ENCODE assay signal across 8 cellular contexts in the genomic region with DNA sequence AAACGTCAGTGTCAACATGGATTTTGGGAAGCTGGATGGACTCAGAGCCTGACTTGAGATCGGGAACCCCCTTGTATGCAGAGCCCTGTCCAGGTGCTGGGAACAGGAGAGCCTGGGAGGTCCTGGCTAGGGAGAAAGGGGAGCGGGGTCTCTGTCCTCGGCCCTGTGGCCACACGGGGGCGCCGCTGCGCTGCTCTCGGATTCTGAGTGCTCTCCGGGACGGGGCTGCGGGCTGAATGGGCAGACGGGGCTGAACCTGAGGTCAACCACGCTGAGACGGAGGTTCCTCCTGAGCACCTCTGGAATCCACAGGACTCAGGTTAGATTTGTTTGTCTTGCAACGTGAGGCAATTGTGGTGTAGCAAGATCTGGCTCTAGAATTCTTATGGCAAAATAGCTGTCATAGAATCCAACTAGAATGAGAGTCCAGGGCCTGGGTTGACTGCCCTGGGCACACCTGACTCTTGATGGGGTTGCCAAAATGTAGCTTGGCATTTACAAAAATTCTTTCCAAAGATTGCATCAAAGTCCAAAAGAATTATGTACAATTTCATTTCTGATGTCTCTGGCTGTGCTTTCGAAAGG. TPM values are rescaled to one million over a fixed set of nuclear protein-coding genes. Genes with fewer than 3 reads are reported as not detected.
DNase-seq lines count a peak whose midpoint lies in the region; ATAC-seq and TF ChIP-seq lines count a peak whose summit lies in the region.

No MANE protein-coding gene starts in this region.

- H3K27me3 ChIP-seq in Peyer's patch (no peaks in the 10 kb centered on the region), vagina (no peaks in the 10 kb centered on the region)

- no peaks in the 10 kb centered on the region for H3K36me3 ChIP-seq in Peyer's patch
- H3K36me3 ChIP-seq in vagina: no peaks in the 10 kb centered on the region

- no peak overlapping the region for H3K4me3 Mint-ChIP-seq in activated T-helper 2 cell treated with anti-CD3 and anti-CD28 coated beads, Interferon-gamma antibody, Interleukin-2, Interleukin-4, amounts not matched to agents 10 μg/mL and 5 μg/mL and 100 μg/mL, durations not matched to agents 14 hours and 24 hours and 36 hours (ENCODE audit: low read depth)

- ATAC-seq in left ventricle myocardium superior (peak; percentile 74), HG02571 (IDR thresholded peaks at IDR 0.05; ENCODE audit: unreplicated experiment) (no peak)

- H3K27me3 Mint-ChIP-seq in activated T-helper 2 cell treated with anti-CD3 and anti-CD28 coated beads, Interferon-gamma antibody, Interleukin-2, Interleukin-4, amounts not matched to agents 10 μg/mL and 5 μg/mL and 100 μg/mL, durations not matched to agents 14 hours and 24 hours and 36 hours (ENCODE audit: low read depth): peaks cover 22% of the 10 kb centered on the region

- H3K4me3 ChIP-seq in Peyer's patch (no peak overlapping the region), vagina (no peak overlapping the region)

- H3K4me1 ChIP-seq in Peyer's patch (no peaks in the 10 kb centered on the region), vagina (no peaks in the 10 kb centered on the region)

- no peaks in the 10 kb centered on the region for H3K9me3 Mint-ChIP-seq in activated T-helper 2 cell treated with anti-CD3 and anti-CD28 coated beads, Interferon-gamma antibody, Interleukin-2, Interleukin-4, amounts not matched to agents 10 μg/mL and 5 μg/mL and 100 μg/mL, durations not matched to agents 14 hours and 24 hours and 36 hours

- H3K9me3 ChIP-seq in Peyer's patch: no peaks in the 10 kb centered on the region
- no peaks in the 10 kb centered on the region for H3K9me3 ChIP-seq in vagina

- no peaks in the 10 kb centered on the region for H3K36me3 Mint-ChIP-seq in activated T-helper 2 cell treated with anti-CD3 and anti-CD28 coated beads, Interferon-gamma antibody, Interleukin-2, Interleukin-4, amounts not matched to agents 10 μg/mL and 5 μg/mL and 100 μg/mL, durations not matched to agents 14 hours and 24 hours and 36 hours (ENCODE audit: low read depth)

- intact Hi-C loops in activated T-helper 2 cell treated with anti-CD3 and anti-CD28 coated beads, Interferon-gamma antibody, Interleukin-2, Interleukin-4, amounts not matched to agents 10 μg/mL and 5 μg/mL and 100 μg/mL, durations not matched to agents 14 hours and 24 hours and 36 hours (cut with micrococcal nuclease): loop anchor here (1.0 kb wide), 1 partner anchor 51 kb away; no protein-coding TSS in a partner anchor
- intact Hi-C loops in left ventricle myocardium superior (cut with micrococcal nuclease): no loop called here
- intact Hi-C loops in vagina (cut with DNase I): loop anchor here (10.0 kb wide), 1 partner anchor 132 kb away; no protein-coding TSS in a partner anchor

- TF ChIP-seq CTCF in Peyer's patch (IDR thresholded peaks at IDR 0.05): peak in 4 of 6 experiments; percentile 26 to 66 (median 35)
- TF ChIP-seq CTCF in vagina (IDR thresholded peaks at IDR 0.05): no peak

- no peak overlapping the region for H3K27ac Mint-ChIP-seq in activated T-helper 2 cell treated with anti-CD3 and anti-CD28 coated beads, Interferon-gamma antibody, Interleukin-2, Interleukin-4, amounts not matched to agents 10 μg/mL and 5 μg/mL and 100 μg/mL, durations not matched to agents 14 hours and 24 hours and 36 hours

- H3K4me1 Mint-ChIP-seq in activated T-helper 2 cell treated with anti-CD3 and anti-CD28 coated beads, Interferon-gamma antibody, Interleukin-2, Interleukin-4, amounts not matched to agents 10 μg/mL and 5 μg/mL and 100 μg/mL, durations not matched to agents 14 hours and 24 hours and 36 hours (ENCODE audit: low read depth): peaks cover 14% of the 10 kb centered on the region

- DNase-seq in NCI-H82 (lab: John Stamatoyannopoulos, UW) (peak; percentile 53), NCI-H82 treated with DMSO at 0.1 percent for 48 hours (lab: John Stamatoyannopoulos, UW; ENCODE audit: unreplicated experiment) (no peak), Peyer's patch (peak; percentile 46 to 79 (median 69)), left ventricle myocardium superior (peak; percentile 74), vagina (ENCODE audit: extremely low spot score in 2 of 2) (no peak)
- peak; percentile 65 for DNase-seq in activated T-helper 2 cell treated with anti-CD3 and anti-CD28 coated beads, Interferon-gamma antibody, Interleukin-2, Interleukin-4, amounts not matched to agents 10 μg/mL and 5 μg/mL and 100 μg/mL, durations not matched to agents 14 hours and 24 hours and 36 hours (ENCODE audit: low spot score)
- DNase-seq in stimulated activated CD4-positive, alpha-beta T cell treated with anti-CD3 and anti-CD28 coated beads, Interleukin-2, amount 100 ng/mL, for 24 hours: peak; percentile 87 to 89

- no peak for TF ChIP-seq POLR2A in Peyer's patch (IDR thresholded peaks at IDR 0.05)
- TF ChIP-seq POLR2A in vagina (IDR thresholded peaks at IDR 0.05): no peak

- H3K27ac ChIP-seq in Peyer's patch (no peak overlapping the region), vagina (no peak overlapping the region)

RNA-seq across cellular contexts. Expression of gene HLA-F, which starts 20.6 kb away (rescaled TPM):
- total RNA-seq in Peyer's patch: 100 to 1,000 TPM; 213 to 359 (median 299) TPM
- total RNA-seq in activated T-helper 2 cell treated with anti-CD3 and anti-CD28 coated beads, Interferon-gamma antibody, Interleukin-2, Interleukin-4, amounts not matched to agents 10 μg/mL and 5 μg/mL and 100 μg/mL, durations not matched to agents 14 hours and 24 hours and 36 hours: 266 and 278 TPM in 2 replicates
- 32.3 TPM for total RNA-seq in left ventricle myocardium superior
- 133 TPM for total RNA-seq in vagina

RNA-seq across cellular contexts. Expression of gene ZFP57, which starts 21.7 kb away (rescaled TPM):
- total RNA-seq in Peyer's patch (1 to 10 TPM in 1 of 4 donors, not detected in 3; 1.6 TPM), left ventricle myocardium superior (not detected), vagina (3.7 TPM)
- 2.6 and 3.0 TPM in 2 replicates for total RNA-seq in activated T-helper 2 cell treated with anti-CD3 and anti-CD28 coated beads, Interferon-gamma antibody, Interleukin-2, Interleukin-4, amounts not matched to agents 10 μg/mL and 5 μg/mL and 100 μg/mL, durations not matched to agents 14 hours and 24 hours and 36 hours

RNA-seq across cellular contexts. Expression of gene MOG, which starts 45.7 kb away (rescaled TPM):
- total RNA-seq in Peyer's patch (not detected), left ventricle myocardium superior (5.4 TPM), vagina (not detected)
- not detected in 2 replicates for total RNA-seq in activated T-helper 2 cell treated with anti-CD3 and anti-CD28 coated beads, Interferon-gamma antibody, Interleukin-2, Interleukin-4, amounts not matched to agents 10 μg/mL and 5 μg/mL and 100 μg/mL, durations not matched to agents 14 hours and 24 hours and 36 hours

Comparison
In these comparisons a context has a peak if more than half of its experiments do, and no peak if none do; other contexts are left out.
1. DNase-seq: peak in NCI-H82 (single experiment), Peyer's patch (3 of 3), activated T-helper 2 cell treated with anti-CD3 and anti-CD28 coated beads, Interferon-gamma antibody, Interleukin-2, Interleukin-4, amounts not matched to agents 10 μg/mL and 5 μg/mL and 100 μg/mL, durations not matched to agents 14 hours and 24 hours and 36 hours (single experiment), left ventricle myocardium superior (single experiment) and stimulated activated CD4-positive, alpha-beta T cell treated with anti-CD3 and anti-CD28 coated beads, Interleukin-2, amount 100 ng/mL, for 24 hours (2 of 2); none in NCI-H82 treated with DMSO at 0.1 percent for 48 hours (single experiment) and vagina (0 of 2).
2. CTCF ChIP-seq: peak in Peyer's patch (4 of 6); none in vagina (0 of 3).